1 cellular context compared by ENCODE assay signal in the genomic region with DNA sequence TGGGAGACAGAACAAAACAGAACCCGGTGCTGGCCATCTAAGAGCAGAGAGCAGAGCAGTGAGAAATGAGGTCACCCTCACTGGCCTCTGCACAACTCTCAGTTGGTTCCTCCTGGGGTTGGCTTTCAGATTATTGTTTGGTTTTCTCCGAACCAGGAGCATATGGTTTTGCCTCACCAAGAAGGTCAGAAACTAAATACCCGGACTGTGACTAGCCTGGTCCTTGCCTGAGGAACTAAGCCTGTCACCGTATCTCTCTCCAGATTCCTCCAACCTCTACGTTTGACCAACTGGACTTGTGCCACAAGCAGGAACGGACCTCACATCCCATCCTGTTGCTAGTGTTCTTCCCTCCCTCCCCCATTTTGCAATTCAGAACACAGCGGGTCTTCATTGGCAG.
TF ChIP-seq lines count a peak whose summit lies in the region.

No MANE protein-coding gene starts in this region.

TF ChIP-seq in H1, 55 proteins besides CTCF, POLR2A, EP300 and RAD21:
- no peak for TF ChIP-seq NANOG (IDR thresholded peaks at IDR 0.05; ENCODE audit: insufficient read depth, low read depth, low read length, poor library complexity, severe bottlenecking)
- no peak for TF ChIP-seq RNF2 (IDR thresholded peaks at IDR 0.05; ENCODE audit: borderline replicate concordance, low read depth, low read length, missing control alignments, poor library complexity, severe bottlenecking)
- TF ChIP-seq SUZ12 (IDR thresholded peaks at IDR 0.05; ENCODE audit: low read length), result no peak
- TF ChIP-seq BACH1 (IDR thresholded peaks at IDR 0.05; ENCODE audit: low read length), result no peak
- TF ChIP-seq PHF8 (conservative IDR thresholded peaks at IDR 0.05; ENCODE audit: low read depth, low read length), result no peak
- TF ChIP-seq TAF7 (optimal IDR thresholded peaks at IDR 0.05; ENCODE audit: borderline replicate concordance, low read depth, low read length), result no peak
- no peak for TF ChIP-seq ASH2L (IDR thresholded peaks at IDR 0.05; ENCODE audit: low read length)
- TF ChIP-seq, protein P1, sequence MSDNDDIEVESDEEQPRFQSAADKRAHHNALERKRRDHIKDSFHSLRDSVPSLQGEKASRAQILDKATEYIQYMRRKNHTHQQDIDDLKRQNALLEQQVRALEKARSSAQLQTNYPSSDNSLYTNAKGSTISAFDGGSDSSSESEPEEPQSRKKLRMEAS (IDR thresholded peaks at IDR 0.05), result no peak
- no peak for TF ChIP-seq TBP (IDR thresholded peaks at IDR 0.05; ENCODE audit: low read depth, low read length)
